ENCODE assay signal across 1 cellular context in the genomic region with DNA sequence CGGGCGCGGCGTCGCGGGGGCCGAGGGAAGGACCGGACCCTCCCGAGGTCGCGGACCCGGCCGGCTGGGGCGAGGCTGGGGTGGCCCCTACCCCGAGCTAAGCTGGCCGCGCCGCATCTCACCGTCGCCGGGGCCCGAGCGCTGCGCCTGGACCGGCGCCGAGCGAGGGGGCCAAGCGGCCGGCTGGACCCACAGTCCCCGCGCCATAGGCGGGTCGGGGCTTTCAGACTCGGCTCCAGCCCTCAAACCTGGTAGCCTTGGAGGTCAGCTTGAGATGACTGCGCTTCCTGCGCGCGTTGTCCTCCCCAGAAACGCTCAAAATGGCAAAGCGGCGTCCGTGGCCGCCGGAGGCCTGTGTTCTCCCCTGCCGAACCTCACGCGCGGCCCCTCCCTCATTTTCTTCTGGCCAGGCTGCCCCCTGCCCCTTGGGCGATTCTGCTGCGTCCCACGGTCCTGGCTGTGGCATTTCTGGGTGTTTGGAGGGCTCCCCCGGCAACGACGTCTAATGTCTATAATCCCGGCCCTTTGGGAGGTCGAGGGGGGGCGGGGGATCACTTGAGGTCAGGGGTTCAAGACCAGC.
TF ChIP-seq lines count a peak whose summit lies in the region.

No MANE protein-coding gene starts in this region.

TF ChIP-seq in SK-N-SH, 30 proteins besides CTCF, POLR2A, EP300 and RAD21:
- TF ChIP-seq FOXJ3 (CRISPR knock-in tag; IDR thresholded peaks at IDR 0.05) (no peak), CHD2 (IDR thresholded peaks at IDR 0.05; ENCODE audit: low read length, partially characterized antibody) (no peak), GATA2 (CRISPR knock-in tag; IDR thresholded peaks at IDR 0.05) (no peak)
- TF ChIP-seq, protein P1, sequence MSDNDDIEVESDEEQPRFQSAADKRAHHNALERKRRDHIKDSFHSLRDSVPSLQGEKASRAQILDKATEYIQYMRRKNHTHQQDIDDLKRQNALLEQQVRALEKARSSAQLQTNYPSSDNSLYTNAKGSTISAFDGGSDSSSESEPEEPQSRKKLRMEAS (IDR thresholded peaks at IDR 0.05; ENCODE audit: low read depth), result no peak
- TF ChIP-seq, protein P2, sequence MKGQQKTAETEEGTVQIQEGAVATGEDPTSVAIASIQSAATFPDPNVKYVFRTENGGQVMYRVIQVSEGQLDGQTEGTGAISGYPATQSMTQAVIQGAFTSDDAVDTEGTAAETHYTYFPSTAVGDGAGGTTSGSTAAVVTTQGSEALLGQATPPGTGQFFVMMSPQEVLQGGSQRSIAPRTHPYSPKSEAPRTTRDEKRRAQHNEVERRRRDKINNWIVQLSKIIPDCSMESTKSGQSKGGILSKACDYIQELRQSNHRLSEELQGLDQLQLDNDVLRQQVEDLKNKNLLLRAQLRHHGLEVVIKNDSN (IDR thresholded peaks at IDR 0.05; ENCODE audit: borderline replicate concordance, low read depth), result no peak
